ENCODE assay signal across 1 cellular context in genomic region chr6:8063762-8064637, GRCh38.
TF ChIP-seq lines count a peak whose summit lies in the region.

A gene with protein sequence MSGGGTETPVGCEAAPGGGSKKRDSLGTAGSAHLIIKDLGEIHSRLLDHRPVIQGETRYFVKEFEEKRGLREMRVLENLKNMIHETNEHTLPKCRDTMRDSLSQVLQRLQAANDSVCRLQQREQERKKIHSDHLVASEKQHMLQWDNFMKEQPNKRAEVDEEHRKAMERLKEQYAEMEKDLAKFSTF (minus strand): TSS chr6:8064389. CDS start chr6:8064376, 13 bp downstream.

TF ChIP-seq in HepG2, 621 proteins besides CTCF, POLR2A, EP300 and RAD21 (continued from another document and continues in another):
- no peak; the same call in 1 of the 2 replicates for TF ChIP-seq CREB3 (CRISPR knock-in tag; IDR thresholded peaks at IDR 0.05)
- peak; percentile 92 for TF ChIP-seq HDAC1 (CRISPR knock-in tag; IDR thresholded peaks at IDR 0.05)
- peak; percentile 83 for TF ChIP-seq ZFY (CRISPR knock-in tag; IDR thresholded peaks at IDR 0.05)
- no peak for TF ChIP-seq ZNF30 (CRISPR knock-in tag; IDR thresholded peaks at IDR 0.05)
- peak; percentile 20 for TF ChIP-seq ZSCAN9 (CRISPR knock-in tag; IDR thresholded peaks at IDR 0.05; ENCODE audit: borderline replicate concordance)
- peak; percentile 80 for TF ChIP-seq ZBTB7A (CRISPR knock-in tag; IDR thresholded peaks at IDR 0.05)
- no peak for TF ChIP-seq ZNF678 (CRISPR knock-in tag; IDR thresholded peaks at IDR 0.05)
- TF ChIP-seq PRDM4 (CRISPR knock-in tag; IDR thresholded peaks at IDR 0.05; ENCODE audit: borderline replicate concordance): no peak
- TF ChIP-seq SIN3A (IDR thresholded peaks at IDR 0.05; ENCODE audit: borderline replicate concordance, low read depth, low read length): peak; percentile 94; the same call in 1 of the 2 replicates
- peak; percentile 75; the same call in 1 of the 2 replicates for TF ChIP-seq ISL2 (CRISPR knock-in tag; IDR thresholded peaks at IDR 0.05)
- peak; percentile 26; the same call in 1 of the 2 replicates for TF ChIP-seq ZBTB2 (CRISPR knock-in tag; IDR thresholded peaks at IDR 0.05; ENCODE audit: low read depth)
- TF ChIP-seq ZNF143 (CRISPR knock-in tag; IDR thresholded peaks at IDR 0.05): peak; percentile 72; the same call in 1 of the 2 replicates
- 0 out of 2 replicates have a peak, but pooled peaks have one; percentile 64 for TF ChIP-seq ZBTB3 (CRISPR knock-in tag; IDR thresholded peaks at IDR 0.05; ENCODE audit: borderline replicate concordance, low read depth)
- no peak for TF ChIP-seq ZNF616 (CRISPR knock-in tag; IDR thresholded peaks at IDR 0.05; ENCODE audit: low read depth)
- no peak for TF ChIP-seq POLR2AphosphoS2 (IDR thresholded peaks at IDR 0.05; ENCODE audit: low read depth, low read length)
- peak; percentile 75 for TF ChIP-seq CBFB (CRISPR knock-in tag; IDR thresholded peaks at IDR 0.05)
- peak; percentile 94; the same call in 1 of the 2 replicates for TF ChIP-seq EEA1 (CRISPR knock-in tag; IDR thresholded peaks at IDR 0.05; ENCODE audit: borderline replicate concordance)
- no peak for TF ChIP-seq ZNF782 (CRISPR knock-in tag; IDR thresholded peaks at IDR 0.05; ENCODE audit: borderline replicate concordance)
- peak; percentile 72 for TF ChIP-seq FOXA3 (CRISPR knock-in tag; IDR thresholded peaks at IDR 0.05)
- no peak; the same call in 1 of the 2 replicates for TF ChIP-seq ZNF205 (CRISPR knock-in tag; IDR thresholded peaks at IDR 0.05)
- TF ChIP-seq HHEX (CRISPR knock-in tag; IDR thresholded peaks at IDR 0.05): 0 out of 2 replicates have a peak, but pooled peaks have one; percentile 40
- TF ChIP-seq ZSCAN12 (CRISPR knock-in tag; IDR thresholded peaks at IDR 0.05): no peak
- no peak; the same call in 1 of the 2 replicates for TF ChIP-seq ETS1 (CRISPR knock-in tag; IDR thresholded peaks at IDR 0.05)
- TF ChIP-seq CHD2 (IDR thresholded peaks at IDR 0.05; ENCODE audit: low read depth, low read length): no peak
- no peak for TF ChIP-seq ATF7 (IDR thresholded peaks at IDR 0.05)
- TF ChIP-seq ATF7 (CRISPR knock-in tag; IDR thresholded peaks at IDR 0.05): no peak; the same call in 1 of the 2 replicates
- peak; percentile 92; the same call in 1 of the 2 replicates for TF ChIP-seq PRMT3 (CRISPR knock-in tag; IDR thresholded peaks at IDR 0.05; ENCODE audit: borderline replicate concordance, low read depth)
- TF ChIP-seq RCOR2 (CRISPR knock-in tag; IDR thresholded peaks at IDR 0.05): peak; percentile 60; the same call in 1 of the 2 replicates
- no peak for TF ChIP-seq SYNCRIP (IDR thresholded peaks at IDR 0.05; ENCODE audit: insufficient read depth, low read depth, low read length)
- TF ChIP-seq PPARG (CRISPR knock-in tag; conservative IDR thresholded peaks at IDR 0.05): peak; percentile 22; the same call in 1 of the 2 replicates
- 0 out of 2 replicates have a peak, but pooled peaks have one; percentile 22 for TF ChIP-seq ZNF142 (CRISPR knock-in tag; IDR thresholded peaks at IDR 0.05)
- TF ChIP-seq MED13 (CRISPR knock-in tag; IDR thresholded peaks at IDR 0.05): no peak; the same call in 1 of the 2 replicates
- no peak for TF ChIP-seq ZNF543 (CRISPR knock-in tag; IDR thresholded peaks at IDR 0.05)
- TF ChIP-seq, protein P1, sequence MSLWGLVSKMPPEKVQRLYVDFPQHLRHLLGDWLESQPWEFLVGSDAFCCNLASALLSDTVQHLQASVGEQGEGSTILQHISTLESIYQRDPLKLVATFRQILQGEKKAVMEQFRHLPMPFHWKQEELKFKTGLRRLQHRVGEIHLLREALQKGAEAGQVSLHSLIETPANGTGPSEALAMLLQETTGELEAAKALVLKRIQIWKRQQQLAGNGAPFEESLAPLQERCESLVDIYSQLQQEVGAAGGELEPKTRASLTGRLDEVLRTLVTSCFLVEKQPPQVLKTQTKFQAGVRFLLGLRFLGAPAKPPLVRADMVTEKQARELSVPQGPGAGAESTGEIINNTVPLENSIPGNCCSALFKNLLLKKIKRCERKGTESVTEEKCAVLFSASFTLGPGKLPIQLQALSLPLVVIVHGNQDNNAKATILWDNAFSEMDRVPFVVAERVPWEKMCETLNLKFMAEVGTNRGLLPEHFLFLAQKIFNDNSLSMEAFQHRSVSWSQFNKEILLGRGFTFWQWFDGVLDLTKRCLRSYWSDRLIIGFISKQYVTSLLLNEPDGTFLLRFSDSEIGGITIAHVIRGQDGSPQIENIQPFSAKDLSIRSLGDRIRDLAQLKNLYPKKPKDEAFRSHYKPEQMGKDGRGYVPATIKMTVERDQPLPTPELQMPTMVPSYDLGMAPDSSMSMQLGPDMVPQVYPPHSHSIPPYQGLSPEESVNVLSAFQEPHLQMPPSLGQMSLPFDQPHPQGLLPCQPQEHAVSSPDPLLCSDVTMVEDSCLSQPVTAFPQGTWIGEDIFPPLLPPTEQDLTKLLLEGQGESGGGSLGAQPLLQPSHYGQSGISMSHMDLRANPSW (CRISPR knock-in tag; IDR thresholded peaks at IDR 0.05; ENCODE audit: borderline replicate concordance): no peak
- TF ChIP-seq FOXC1 (CRISPR knock-in tag; IDR thresholded peaks at IDR 0.05; ENCODE audit: borderline replicate concordance): peak; percentile 99
- TF ChIP-seq DR1 (CRISPR knock-in tag; IDR thresholded peaks at IDR 0.05): no peak
- TF ChIP-seq DNMT3B (CRISPR knock-in tag; conservative IDR thresholded peaks at IDR 0.05): no peak
- TF ChIP-seq STAT5B (CRISPR knock-in tag; IDR thresholded peaks at IDR 0.05): peak; percentile 31; the same call in 1 of the 2 replicates
- peak; percentile 90 for TF ChIP-seq ZBTB38 (CRISPR knock-in tag; IDR thresholded peaks at IDR 0.05)
- TF ChIP-seq, protein P2, sequence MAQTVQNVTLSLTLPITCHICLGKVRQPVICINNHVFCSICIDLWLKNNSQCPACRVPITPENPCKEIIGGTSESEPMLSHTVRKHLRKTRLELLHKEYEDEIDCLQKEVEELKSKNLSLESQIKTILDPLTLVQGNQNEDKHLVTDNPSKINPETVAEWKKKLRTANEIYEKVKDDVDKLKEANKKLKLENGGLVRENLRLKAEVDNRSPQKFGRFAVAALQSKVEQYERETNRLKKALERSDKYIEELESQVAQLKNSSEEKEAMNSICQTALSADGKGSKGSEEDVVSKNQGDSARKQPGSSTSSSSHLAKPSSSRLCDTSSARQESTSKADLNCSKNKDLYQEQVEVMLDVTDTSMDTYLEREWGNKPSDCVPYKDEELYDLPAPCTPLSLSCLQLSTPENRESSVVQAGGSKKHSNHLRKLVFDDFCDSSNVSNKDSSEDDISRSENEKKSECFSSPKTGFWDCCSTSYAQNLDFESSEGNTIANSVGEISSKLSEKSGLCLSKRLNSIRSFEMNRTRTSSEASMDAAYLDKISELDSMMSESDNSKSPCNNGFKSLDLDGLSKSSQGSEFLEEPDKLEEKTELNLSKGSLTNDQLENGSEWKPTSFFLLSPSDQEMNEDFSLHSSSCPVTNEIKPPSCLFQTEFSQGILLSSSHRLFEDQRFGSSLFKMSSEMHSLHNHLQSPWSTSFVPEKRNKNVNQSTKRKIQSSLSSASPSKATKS (CRISPR knock-in tag; IDR thresholded peaks at IDR 0.05): no peak
